In the genomic region with DNA sequence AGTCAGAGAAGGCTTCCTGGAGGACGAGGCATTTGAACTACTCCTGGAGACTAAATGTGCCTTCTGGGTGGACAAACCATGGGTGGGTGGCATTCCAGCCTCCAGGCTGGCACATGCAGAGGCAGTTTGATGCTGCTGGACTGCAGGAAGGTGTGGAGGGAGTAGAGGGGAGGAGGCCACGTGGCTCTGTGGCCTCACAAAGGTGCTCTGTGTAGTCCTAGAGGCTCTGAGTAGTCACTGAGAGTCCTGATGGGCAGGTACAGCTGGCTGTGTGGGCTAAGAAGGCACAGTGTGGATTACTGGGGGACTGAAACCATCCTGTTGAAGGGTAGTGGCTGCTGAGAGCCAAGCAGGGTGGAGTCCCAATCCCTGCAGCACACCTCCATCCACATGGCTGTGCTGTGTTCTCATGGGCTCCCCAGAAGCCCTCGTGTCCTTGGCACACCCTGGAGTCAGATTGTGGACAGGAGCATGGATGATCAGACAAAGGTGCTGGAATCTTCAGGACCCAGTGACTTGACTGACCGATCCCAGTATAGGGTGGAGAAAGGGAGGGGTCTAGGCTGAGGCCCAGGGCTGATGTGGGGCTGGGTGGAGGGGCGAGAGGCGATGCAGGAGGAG, we compare ENCODE assay signal across 1 cellular context.
TF ChIP-seq lines count a peak whose summit lies in the region.

No MANE protein-coding gene starts in this region.

TF ChIP-seq in K562, 482 proteins besides CTCF, POLR2A, EP300 and RAD21:
- peak; percentile 43 for TF ChIP-seq ZFP36 (IDR thresholded peaks at IDR 0.05; ENCODE audit: low read depth, low read length, partially characterized antibody)
- TF ChIP-seq BHLHE40 (IDR thresholded peaks at IDR 0.05; ENCODE audit: low read length): no peak
